1 cellular context compared by ENCODE assay signal in genomic region chr20:10674684-10675455, GRCh38.
TF ChIP-seq lines count a peak whose summit lies in the region.

No MANE protein-coding gene starts in this region.

TF ChIP-seq in HepG2, 621 proteins besides CTCF, POLR2A, EP300 and RAD21 (continued from another document and continues in another):
- no peak; the same call in 1 of the 2 replicates for TF ChIP-seq E2F1 (CRISPR knock-in tag; IDR thresholded peaks at IDR 0.05)
- no peak for TF ChIP-seq PBX2 (CRISPR knock-in tag; IDR thresholded peaks at IDR 0.05)
- no peak for TF ChIP-seq ZNF672 (CRISPR knock-in tag; IDR thresholded peaks at IDR 0.05)
- peak; percentile 33; the same call in 1 of the 2 replicates for TF ChIP-seq SSRP1 (CRISPR knock-in tag; IDR thresholded peaks at IDR 0.05)
- peak; percentile 58; the same call in 1 of the 2 replicates for TF ChIP-seq ZKSCAN8 (CRISPR knock-in tag; IDR thresholded peaks at IDR 0.05; ENCODE audit: borderline replicate concordance)
- TF ChIP-seq ZNF572 (CRISPR knock-in tag; IDR thresholded peaks at IDR 0.05) = peak; percentile 99
- TF ChIP-seq KLF12 (CRISPR knock-in tag; IDR thresholded peaks at IDR 0.05; ENCODE audit: borderline replicate concordance) = no peak
- TF ChIP-seq GATAD1 (CRISPR knock-in tag; IDR thresholded peaks at IDR 0.05) = peak; percentile 72
- TF ChIP-seq GABPB1 (CRISPR knock-in tag; IDR thresholded peaks at IDR 0.05) = peak; percentile 66
- no peak for TF ChIP-seq ZNF674 (CRISPR knock-in tag; IDR thresholded peaks at IDR 0.05; ENCODE audit: low read depth)
- peak; percentile 62; the same call in 1 of the 2 replicates for TF ChIP-seq RCOR2 (CRISPR knock-in tag; IDR thresholded peaks at IDR 0.05)
- TF ChIP-seq ZNF644 (CRISPR knock-in tag; IDR thresholded peaks at IDR 0.05; ENCODE audit: low read depth) = peak; percentile 68
- TF ChIP-seq NCOA5 (CRISPR knock-in tag; IDR thresholded peaks at IDR 0.05) = no peak
- peak; percentile 49; the same call in 1 of the 2 replicates for TF ChIP-seq ZMYM3 (CRISPR knock-in tag; IDR thresholded peaks at IDR 0.05)
- 0 out of 2 replicates have a peak, but pooled peaks have one; percentile 21 for TF ChIP-seq ZNF747 (CRISPR knock-in tag; IDR thresholded peaks at IDR 0.05; ENCODE audit: borderline replicate concordance)
- 0 out of 2 replicates have a peak, but pooled peaks have one; percentile 48 for TF ChIP-seq TSC22D2 (CRISPR knock-in tag; IDR thresholded peaks at IDR 0.05; ENCODE audit: borderline replicate concordance)
- no peak for TF ChIP-seq ZFP90 (CRISPR knock-in tag; IDR thresholded peaks at IDR 0.05; ENCODE audit: borderline replicate concordance)
- no peak for TF ChIP-seq POLR2AphosphoS5 (IDR thresholded peaks at IDR 0.05; ENCODE audit: low read depth, low read length)
- peak; percentile 63 for TF ChIP-seq YY1 (IDR thresholded peaks at IDR 0.05; ENCODE audit: insufficient read depth, insufficient replicate concordance, low read depth, low read length)
- TF ChIP-seq PITX1 (CRISPR knock-in tag; IDR thresholded peaks at IDR 0.05) = peak; percentile 77; the same call in 1 of the 2 replicates
- 0 out of 2 replicates have a peak, but pooled peaks have one; percentile 38 for TF ChIP-seq TARDBP (CRISPR knock-in tag; IDR thresholded peaks at IDR 0.05)
- TF ChIP-seq PAX8 (CRISPR knock-in tag; IDR thresholded peaks at IDR 0.05; ENCODE audit: borderline replicate concordance) = 0 out of 2 replicates have a peak, but pooled peaks have one; percentile 21
- peak; percentile 82; the same call in 1 of the 2 replicates for TF ChIP-seq ZNF337 (CRISPR knock-in tag; IDR thresholded peaks at IDR 0.05; ENCODE audit: borderline replicate concordance, low read depth)
- TF ChIP-seq NFE2L2 (IDR thresholded peaks at IDR 0.05; ENCODE audit: low read length) = no peak
- peak; percentile 95 for TF ChIP-seq STAG1 (CRISPR knock-in tag; IDR thresholded peaks at IDR 0.05)
- 0 out of 2 replicates have a peak, but pooled peaks have one; percentile 54 for TF ChIP-seq BRD4 (CRISPR knock-in tag; IDR thresholded peaks at IDR 0.05)
- no peak for TF ChIP-seq CCAR2 (optimal IDR thresholded peaks at IDR 0.05; ENCODE audit: low read depth, low read length)
- no peak for TF ChIP-seq CENPBD1 (CRISPR knock-in tag; IDR thresholded peaks at IDR 0.05; ENCODE audit: borderline replicate concordance, low read depth)
- peak; percentile 84 for TF ChIP-seq UBTF (CRISPR knock-in tag; IDR thresholded peaks at IDR 0.05)
- TF ChIP-seq ZNF143 (CRISPR knock-in tag; IDR thresholded peaks at IDR 0.05) = no peak
- TF ChIP-seq ZNF557 (CRISPR knock-in tag; IDR thresholded peaks at IDR 0.05) = peak; percentile 56; the same call in 1 of the 2 replicates
- TF ChIP-seq TGIF2 (CRISPR knock-in tag; IDR thresholded peaks at IDR 0.05) = peak; percentile 6; the same call in 1 of the 2 replicates
- TF ChIP-seq ZNF468 (CRISPR knock-in tag; IDR thresholded peaks at IDR 0.05) = no peak
- TF ChIP-seq HIC2 (CRISPR knock-in tag; IDR thresholded peaks at IDR 0.05; ENCODE audit: low read depth) = peak; percentile 58; the same call in 1 of the 2 replicates
- TF ChIP-seq HBP1 (CRISPR knock-in tag; IDR thresholded peaks at IDR 0.05; ENCODE audit: low read depth) = no peak
- TF ChIP-seq SIN3B (IDR thresholded peaks at IDR 0.05; ENCODE audit: low read length) = peak; percentile 54; the same call in 1 of the 2 replicates
- peak; percentile 86 for TF ChIP-seq HNRNPL (IDR thresholded peaks at IDR 0.05; ENCODE audit: low read depth, low read length)
- no peak; the same call in 1 of the 2 replicates for TF ChIP-seq MYPOP (CRISPR knock-in tag; IDR thresholded peaks at IDR 0.05)
- no peak for TF ChIP-seq CREB1 (IDR thresholded peaks at IDR 0.05)
- no peak for TF ChIP-seq CREB1 (CRISPR knock-in tag; IDR thresholded peaks at IDR 0.05)
- TF ChIP-seq ZNF83 (CRISPR knock-in tag; IDR thresholded peaks at IDR 0.05; ENCODE audit: borderline replicate concordance) = peak; percentile 48; the same call in 1 of the 2 replicates
- peak; percentile 41; the same call in 1 of the 2 replicates for TF ChIP-seq EEA1 (CRISPR knock-in tag; IDR thresholded peaks at IDR 0.05; ENCODE audit: borderline replicate concordance)
- TF ChIP-seq ZNF44 (CRISPR knock-in tag; IDR thresholded peaks at IDR 0.05) = peak; percentile 86
- peak; percentile 81; the same call in 1 of the 2 replicates for TF ChIP-seq NFKB2 (CRISPR knock-in tag; IDR thresholded peaks at IDR 0.05; ENCODE audit: borderline replicate concordance)
- peak; percentile 91 for TF ChIP-seq PATZ1 (CRISPR knock-in tag; IDR thresholded peaks at IDR 0.05)
- no peak for TF ChIP-seq GABPA (IDR thresholded peaks at IDR 0.05; ENCODE audit: low read depth, low read length)
- TF ChIP-seq GABPA (CRISPR knock-in tag; IDR thresholded peaks at IDR 0.05; ENCODE audit: low read depth) = no peak
- no peak for TF ChIP-seq STAT5B (CRISPR knock-in tag; IDR thresholded peaks at IDR 0.05)
- TF ChIP-seq SALL1 (CRISPR knock-in tag; IDR thresholded peaks at IDR 0.05) = peak; percentile 71
- TF ChIP-seq NR2F6 (IDR thresholded peaks at IDR 0.05) = no peak
- peak; percentile 66 for TF ChIP-seq NR2F6 (CRISPR knock-in tag; IDR thresholded peaks at IDR 0.05)
- peak; percentile 64; the same call in 1 of the 2 replicates for TF ChIP-seq STAT6 (CRISPR knock-in tag; IDR thresholded peaks at IDR 0.05; ENCODE audit: borderline replicate concordance)
